ENCODE assay signal across 8 cellular contexts in the genomic region with DNA sequence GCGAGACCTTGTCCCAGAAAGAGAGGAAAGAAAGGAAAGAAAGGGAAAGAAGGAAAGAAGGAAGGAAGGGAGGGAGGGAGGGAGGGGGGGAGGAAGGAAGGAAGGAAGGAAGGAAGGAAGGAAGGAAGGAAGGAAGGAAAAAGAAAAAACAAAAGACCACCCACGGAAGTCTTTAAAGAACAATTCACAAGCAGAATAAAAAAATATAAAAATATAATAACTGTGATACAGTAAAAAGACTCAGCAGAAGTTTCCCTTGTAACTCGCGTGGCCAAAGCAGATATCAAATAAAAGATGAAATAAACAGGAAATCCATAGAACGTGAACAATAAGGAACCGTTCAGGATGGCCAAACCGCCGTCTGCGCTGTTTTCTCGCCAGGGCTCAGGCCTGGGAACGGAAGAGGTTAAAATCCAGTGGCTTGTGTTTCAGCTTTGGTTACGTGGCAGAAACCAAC. TPM values are rescaled to one million over a fixed set of nuclear protein-coding genes. Genes with fewer than 3 reads are reported as not detected.
DNase-seq lines count a peak whose midpoint lies in the region; ATAC-seq lines count a peak whose summit lies in the region.

No MANE protein-coding gene starts in this region.

- H2AFZ ChIP-seq in mesenchymal stem cell (ENCODE audit: low read depth, low read length) = no peak overlapping the region

- H4K91ac ChIP-seq in mesenchymal stem cell (ENCODE audit: low read length) = no peak overlapping the region

- peak overlapping the region; percentile 99 for H3K9ac ChIP-seq in mesenchymal stem cell (ENCODE audit: low read length)

- H3K18ac ChIP-seq in mesenchymal stem cell (ENCODE audit: low read depth in 1 of 2, low read length in 2 of 2) = peak overlapping the region; percentile 74 to 76

- no peak overlapping the region for H3K23ac ChIP-seq in mesenchymal stem cell (ENCODE audit: low read length in 2 of 2)

- H3K4me1 ChIP-seq in mesenchymal stem cell (ENCODE audit: control insufficient read depth, insufficient read depth, low read depth, low read length) = peaks cover 12% of the 10 kb centered on the region

- no peaks in the 10 kb centered on the region for H3K9me3 ChIP-seq in mesenchymal stem cell (ENCODE audit: control insufficient read depth, low read length)

- no peak overlapping the region for H3K4ac ChIP-seq in mesenchymal stem cell (ENCODE audit: low read depth in 1 of 2, low read length in 2 of 2)

- peak; percentile 68 for DNase-seq in GDM1 (lab: John Stamatoyannopoulos, UW)
- DNase-seq in MV-4-11 (lab: John Stamatoyannopoulos, UW) = peak; percentile 98
- peak in 1 of 61 donors; percentile 49 for DNase-seq in caudate nucleus (lab: John Stamatoyannopoulos, UW)
- no peak for DNase-seq in mesenchymal stem cell
- DNase-seq in EL = no peak
- no peak for DNase-seq in LoVo (ENCODE audit: low spot score)

- H3K79me1 ChIP-seq in mesenchymal stem cell (replicated peaks; ENCODE audit: low read length, poor library complexity, severe bottlenecking) = peaks cover 3% of the 10 kb centered on the region

- H2BK12ac ChIP-seq in mesenchymal stem cell (ENCODE audit: low read length in 2 of 2) = no peak overlapping the region

- no peak overlapping the region for H2BK5ac ChIP-seq in mesenchymal stem cell (ENCODE audit: low read depth, low read length, poor library complexity, severe bottlenecking)

- no peak overlapping the region for H2BK15ac ChIP-seq in mesenchymal stem cell (ENCODE audit: low read depth, poor library complexity, severe bottlenecking)

- H3K36me3 ChIP-seq in mesenchymal stem cell (ENCODE audit: control insufficient read depth in 1 of 2, insufficient read depth in 2 of 2, low read depth in 1 of 2, low read length in 2 of 2) = peaks cover 0 to 4% of the 10 kb centered on the region in 2 experiments

- no peak overlapping the region for H2AK5ac ChIP-seq in mesenchymal stem cell (ENCODE audit: low read length, severe bottlenecking)

- 9% methylated on average over 11 of the region's 12 CpGs for WGBS in mesenchymal stem cell

- peak overlapping the region; percentile 90 for H3K27ac ChIP-seq in caudate nucleus (ENCODE audit: low read depth, low read length)
- no peak overlapping the region for H3K27ac ChIP-seq in mesenchymal stem cell (ENCODE audit: low read length, poor library complexity, severe bottlenecking)

- peaks cover 0 to 7% of the 10 kb centered on the region in 2 experiments for H3K27me3 ChIP-seq in mesenchymal stem cell (ENCODE audit: control insufficient read depth in 1 of 2, insufficient read depth in 1 of 2, low read length in 2 of 2)

- H2BK120ac ChIP-seq in mesenchymal stem cell (ENCODE audit: low read depth, low read length) = no peak overlapping the region

- H3K4me2 ChIP-seq in mesenchymal stem cell (ENCODE audit: low read length, poor library complexity, severe bottlenecking) = peak overlapping the region; percentile 98

- H3K14ac ChIP-seq in mesenchymal stem cell (ENCODE audit: low read length in 2 of 2) = no peak overlapping the region

- H4K8ac ChIP-seq in mesenchymal stem cell (ENCODE audit: low read length) = no peak overlapping the region

- H3K4me3 ChIP-seq in mesenchymal stem cell (ENCODE audit: insufficient read depth in 1 of 2, low read depth in 1 of 2, low read length in 2 of 2) = peak overlapping the region; percentile 54 to 89

- ATAC-seq in GM18511 (IDR thresholded peaks at IDR 0.05; ENCODE audit: unreplicated experiment) = no peak
- ATAC-seq in HG03378 (IDR thresholded peaks at IDR 0.05; ENCODE audit: unreplicated experiment) = no peak

RNA-seq across cellular contexts. Expression of gene SLC1A4, which starts 1.2 kb away (rescaled TPM):
- polyA plus RNA-seq in mesenchymal stem cell (2013, experiment 1 of 2) = 14.3 TPM
- polyA plus RNA-seq in mesenchymal stem cell (2013, experiment 2 of 2) = 15.0 TPM

Comparison
In these comparisons a context has a peak if more than half of its experiments do, and no peak if none do; other contexts are left out.
1. DNase-seq: peak in GDM1 (single experiment) and MV-4-11 (single experiment); none in mesenchymal stem cell (single experiment), EL (single experiment) and LoVo (single experiment).